ENCODE assay signal across 8 cellular contexts in genomic region chr21:29849735-29850176, GRCh38.
DNase-seq lines count a peak whose midpoint lies in the region; ATAC-seq and TF ChIP-seq lines count a peak whose summit lies in the region.

No MANE protein-coding gene starts in this region.

- peak; percentile 97 for ATAC-seq in GM19043 (IDR thresholded peaks at IDR 0.05; ENCODE audit: low read depth, unreplicated experiment)
- peak; percentile 99 for ATAC-seq in HG03135 (IDR thresholded peaks at IDR 0.05; ENCODE audit: unreplicated experiment)

- H3K27me3 ChIP-seq in WERI-Rb-1 (ENCODE audit: insufficient read depth, low read depth, severe bottlenecking) (no peaks in the 10 kb centered on the region), liver (ENCODE audit: control insufficient read depth in 4 of 4, insufficient read depth in 4 of 4, low read length in 3 of 4) (no peaks in the 10 kb centered on the region)

- TF ChIP-seq CTCF in WERI-Rb-1 (IDR thresholded peaks at IDR 0.05; ENCODE audit: low read depth, low read length) (peak; percentile 84), choroid plexus epithelial cell (conservative IDR thresholded peaks at IDR 0.05; ENCODE audit: low read depth, low read length) (peak; percentile 91), liver (IDR thresholded peaks at IDR 0.05; ENCODE audit: low read depth, low read length, missing input control) (peak; percentile 85)

- no peak overlapping the region for H3K9ac ChIP-seq in liver (ENCODE audit: low read depth in 1 of 2, low read length in 2 of 2)

- peaks cover 0 to 5% (median 1%) of the 10 kb centered on the region in 4 donors for H3K4me1 ChIP-seq in liver (ENCODE audit: control insufficient read depth in 4 of 4, insufficient read depth in 4 of 4, low read length in 3 of 4)

- H3K4me3 ChIP-seq in WERI-Rb-1 (ENCODE audit: low read depth, low read length) (peak overlapping the region; percentile 22), choroid plexus epithelial cell (ENCODE audit: low read depth, low read length) (no peak overlapping the region), liver (ENCODE audit: low read depth in 1 of 3, low read length in 3 of 3) (no peak overlapping the region)

- H3K9me3 ChIP-seq in WERI-Rb-1 (ENCODE audit: severe bottlenecking) = no peaks in the 10 kb centered on the region
- H3K9me3 ChIP-seq in liver (ENCODE audit: control insufficient read depth in 4 of 4, low read length in 3 of 4) = no peaks in the 10 kb centered on the region

- H3K36me3 ChIP-seq in WERI-Rb-1 (no peaks in the 10 kb centered on the region), liver (ENCODE audit: control insufficient read depth in 4 of 4, insufficient read depth in 3 of 4, low read depth in 1 of 4, low read length in 3 of 4) (no peaks in the 10 kb centered on the region)

- WGBS in liver = 35% methylated on average over 6 of the region's 6 CpGs

- TF ChIP-seq RAD21 in liver (IDR thresholded peaks at IDR 0.05) = peak; percentile 95 to 97

- H3K27ac ChIP-seq in WERI-Rb-1 (peak overlapping the region; percentile 69), liver (ENCODE audit: low read depth in 1 of 2, low read length in 2 of 2) (no peak overlapping the region)

- DNase-seq in CD1c-positive myeloid dendritic cell (ENCODE audit: extremely low spot score) (peak; percentile 64), NCI-H2171 (lab: John Stamatoyannopoulos, UW) (peak; percentile 57), WERI-Rb-1 (peak; percentile 83), choroid plexus epithelial cell (ENCODE audit: low read depth) (peak; percentile 83)
- peak in 2 of 3 donors; percentile 10 to 13 for DNase-seq in stimulated activated CD4-positive, alpha-beta T cell treated with anti-CD3 and anti-CD28 coated beads, TNF-alpha, amount 100 ng/mL, for 48 hours (ENCODE audit: low read depth in 3 of 3)

TF ChIP-seq in liver, 16 proteins besides CTCF, POLR2A, EP300 and RAD21:
- TF ChIP-seq, protein P1, sequence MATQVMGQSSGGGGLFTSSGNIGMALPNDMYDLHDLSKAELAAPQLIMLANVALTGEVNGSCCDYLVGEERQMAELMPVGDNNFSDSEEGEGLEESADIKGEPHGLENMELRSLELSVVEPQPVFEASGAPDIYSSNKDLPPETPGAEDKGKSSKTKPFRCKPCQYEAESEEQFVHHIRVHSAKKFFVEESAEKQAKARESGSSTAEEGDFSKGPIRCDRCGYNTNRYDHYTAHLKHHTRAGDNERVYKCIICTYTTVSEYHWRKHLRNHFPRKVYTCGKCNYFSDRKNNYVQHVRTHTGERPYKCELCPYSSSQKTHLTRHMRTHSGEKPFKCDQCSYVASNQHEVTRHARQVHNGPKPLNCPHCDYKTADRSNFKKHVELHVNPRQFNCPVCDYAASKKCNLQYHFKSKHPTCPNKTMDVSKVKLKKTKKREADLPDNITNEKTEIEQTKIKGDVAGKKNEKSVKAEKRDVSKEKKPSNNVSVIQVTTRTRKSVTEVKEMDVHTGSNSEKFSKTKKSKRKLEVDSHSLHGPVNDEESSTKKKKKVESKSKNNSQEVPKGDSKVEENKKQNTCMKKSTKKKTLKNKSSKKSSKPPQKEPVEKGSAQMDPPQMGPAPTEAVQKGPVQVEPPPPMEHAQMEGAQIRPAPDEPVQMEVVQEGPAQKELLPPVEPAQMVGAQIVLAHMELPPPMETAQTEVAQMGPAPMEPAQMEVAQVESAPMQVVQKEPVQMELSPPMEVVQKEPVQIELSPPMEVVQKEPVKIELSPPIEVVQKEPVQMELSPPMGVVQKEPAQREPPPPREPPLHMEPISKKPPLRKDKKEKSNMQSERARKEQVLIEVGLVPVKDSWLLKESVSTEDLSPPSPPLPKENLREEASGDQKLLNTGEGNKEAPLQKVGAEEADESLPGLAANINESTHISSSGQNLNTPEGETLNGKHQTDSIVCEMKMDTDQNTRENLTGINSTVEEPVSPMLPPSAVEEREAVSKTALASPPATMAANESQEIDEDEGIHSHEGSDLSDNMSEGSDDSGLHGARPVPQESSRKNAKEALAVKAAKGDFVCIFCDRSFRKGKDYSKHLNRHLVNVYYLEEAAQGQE (IDR thresholded peaks at IDR 0.05) = no peak
- peak in 1 of 2 donors; percentile 13 for TF ChIP-seq RXRA (IDR thresholded peaks at IDR 0.05)
TF ChIP-seq in liver: peak in this region for 1.

Comparison
In these comparisons a context has a peak if more than half of its experiments do, and no peak if none do; other contexts are left out.
1. DNase-seq: peak in every context shown above with its lines; median percentile 83 in WERI-Rb-1; 83 in choroid plexus epithelial cell; 64 in CD1c-positive myeloid dendritic cell; 57 in NCI-H2171; 12 in stimulated activated CD4-positive, alpha-beta T cell treated with anti-CD3 and anti-CD28 coated beads, TNF-alpha, amount 100 ng/mL, for 48 hours.